In genomic region chr21:21163904-21164303, GRCh38 we compare ENCODE assay signal across 8 cellular contexts.
DNase-seq lines count a peak whose midpoint lies in the region; ATAC-seq and TF ChIP-seq lines count a peak whose summit lies in the region.

No MANE protein-coding gene starts in this region.

- H3K27me3 ChIP-seq in MG63 (no peaks in the 10 kb centered on the region), RWPE2 (ENCODE audit: insufficient read depth, poor library complexity, severe bottlenecking) (peaks cover 5% of the 10 kb centered on the region)

- peaks cover 16% of the 10 kb centered on the region for H3K9me3 ChIP-seq in MG63
- no peaks in the 10 kb centered on the region for H3K9me3 ChIP-seq in RWPE2 (ENCODE audit: severe bottlenecking)

- no peak overlapping the region for H3K4me3 ChIP-seq in MG63
- H3K4me3 ChIP-seq in RWPE2 (ENCODE audit: severe bottlenecking) = no peak overlapping the region

- no peaks in the 10 kb centered on the region for H3K4me1 ChIP-seq in RWPE2 (ENCODE audit: insufficient read depth, poor library complexity, severe bottlenecking)

- 0 out of 3 replicates have a peak, but pooled peaks have one; percentile 49 for ATAC-seq in RWPE2 (ENCODE audit: low read depth)

- H3K27ac ChIP-seq in C4-2B (no peak overlapping the region), RWPE2 (ENCODE audit: poor library complexity, severe bottlenecking) (no peak overlapping the region)

- DNase-seq in GM20000 (ENCODE audit: low spot score) (peak; percentile 10), MG63 (peak; percentile 30), RWPE2 (ENCODE audit: low spot score) (no peak), astrocyte of the hippocampus (ENCODE audit: low read depth, low spot score) (peak; percentile 77), iPS-NIHi11 (ENCODE audit: low spot score) (peak; percentile 46)
- DNase-seq in stimulated activated CD4-positive, alpha-beta T cell treated with anti-CD3 and anti-CD28 coated beads, Interleukin-1b, Interleukin-23, amount 100 ng/mL, for 48 hours = peak; percentile 13
- no peak for DNase-seq in activated effector memory CD4-positive, alpha-beta T cell treated with anti-CD3 and anti-CD28 coated beads, Interleukin-2, amount 50 U/mL, for 16 hours

- peak; percentile 75 for TF ChIP-seq CTCF in C4-2B (conservative IDR thresholded peaks at IDR 0.05)
- TF ChIP-seq CTCF in GM20000 (IDR thresholded peaks at IDR 0.05; ENCODE audit: extremely low read depth, missing control alignments) = peak; percentile 13
- peak; percentile 66 for TF ChIP-seq CTCF in RWPE2 (IDR thresholded peaks at IDR 0.05; ENCODE audit: poor library complexity, severe bottlenecking)

- no peaks in the 10 kb centered on the region; the same call in 1 of the 2 replicates for H3K36me3 ChIP-seq in MG63
- H3K36me3 ChIP-seq in RWPE2 (ENCODE audit: low read depth) = no peaks in the 10 kb centered on the region

Comparison
In these comparisons a context has a peak if more than half of its experiments do, and no peak if none do; other contexts are left out.
1. CTCF ChIP-seq: peak in every context shown above with its lines; median percentile 75 in C4-2B; 66 in RWPE2; 13 in GM20000.
2. DNase-seq: peak in GM20000 (single experiment), MG63 (single experiment), astrocyte of the hippocampus (single experiment), iPS-NIHi11 (single experiment) and stimulated activated CD4-positive, alpha-beta T cell treated with anti-CD3 and anti-CD28 coated beads, Interleukin-1b, Interleukin-23, amount 100 ng/mL, for 48 hours (single experiment); none in RWPE2 (single experiment) and activated effector memory CD4-positive, alpha-beta T cell treated with anti-CD3 and anti-CD28 coated beads, Interleukin-2, amount 50 U/mL, for 16 hours (single experiment).